24 cellular contexts compared by ENCODE assay signal in genomic region chr11:64073542-64073941, GRCh38. TPM values are rescaled to one million over a fixed set of nuclear protein-coding genes. Genes with fewer than 3 reads are reported as not detected.
"Had no signal": no experiment of that assay in that cellular context is flagged by ENCODE, and none has a peak within 500 bp of the region (broad histone marks: within the 10 kb centered on the region; RNA-seq: fewer than 3 reads in every experiment).

No MANE protein-coding gene starts in this region.

- ATAC-seq: gastrocnemius medialis; natural killer cell treated with Interleukin-12 subunit alpha and Interleukin-12 subunit beta and Interleukin-15 and Interleukin-18, amount 100 ng/mL, for 72 hours; sciatic nerve had no signal

- H3K4me2 ChIP-seq: smooth muscle cell had no signal

- H3K36me3 ChIP-seq: colonic mucosa, gastrocnemius medialis, right atrium auricular region, stomach, tibial artery, upper lobe of left lung had no signal

- H3K9ac ChIP-seq: parathyroid adenoma had no signal

- H3K9me3 ChIP-seq: colonic mucosa, gastrocnemius medialis, mucosa of descending colon, right atrium auricular region, stomach, testis, tibial artery, upper lobe of left lung had no signal

- H3K27ac ChIP-seq: colonic mucosa, epithelial cell of prostate, gastrocnemius medialis, parathyroid adenoma, right atrium auricular region, stomach, testis, tibial artery, upper lobe of left lung had no signal

- H3K4me1 ChIP-seq: colonic mucosa, parathyroid adenoma, tibial artery, upper lobe of left lung had no signal

- H3K27me3 ChIP-seq: colonic mucosa, gastrocnemius medialis, right atrium auricular region, stomach, testis, upper lobe of left lung had no signal

- DNase-seq: colonic mucosa; effector CD8-positive, alpha-beta T cell; endodermal cell; gastrocnemius medialis; mucosa of descending colon; naive B cell; stimulated activated CD4-positive, alpha-beta T cell treated with anti-CD3 and anti-CD28 coated beads, Interleukin-12 subunit alpha, Interleukin-12 subunit beta, amount 100 ng/mL, for 4 hours; stimulated activated CD4-positive, alpha-beta T cell treated with anti-CD3 and anti-CD28 coated beads, Interleukin-1b, Interleukin-23, amount 100 ng/mL, for 48 hours; stimulated activated CD8-positive, alpha-beta memory T cell treated with anti-CD3 and anti-CD28 coated beads, Interleukin-4, amount 100 ng/mL, for 48 hours; stimulated activated naive CD4-positive, alpha-beta T cell; stomach; testis; tibial artery had no signal

- H3K4me3 ChIP-seq: colonic mucosa, gastrocnemius medialis, lung, mucosa of descending colon, right atrium auricular region, smooth muscle cell, stomach, testis, tibial artery, upper lobe of left lung had no signal

RNA-seq across cellular contexts. Expression of gene FLRT1, which starts 37.8 kb away (rescaled TPM):
- total RNA-seq: endodermal cell; esophagus mucosa; gastrocnemius medialis; glomerular endothelial cell; left lobe of liver; natural killer cell treated with Interleukin-12 subunit alpha and Interleukin-12 subunit beta and Interleukin-15 and Interleukin-18, amount 100 ng/mL, for 72 hours had no signal
